In the genomic region with DNA sequence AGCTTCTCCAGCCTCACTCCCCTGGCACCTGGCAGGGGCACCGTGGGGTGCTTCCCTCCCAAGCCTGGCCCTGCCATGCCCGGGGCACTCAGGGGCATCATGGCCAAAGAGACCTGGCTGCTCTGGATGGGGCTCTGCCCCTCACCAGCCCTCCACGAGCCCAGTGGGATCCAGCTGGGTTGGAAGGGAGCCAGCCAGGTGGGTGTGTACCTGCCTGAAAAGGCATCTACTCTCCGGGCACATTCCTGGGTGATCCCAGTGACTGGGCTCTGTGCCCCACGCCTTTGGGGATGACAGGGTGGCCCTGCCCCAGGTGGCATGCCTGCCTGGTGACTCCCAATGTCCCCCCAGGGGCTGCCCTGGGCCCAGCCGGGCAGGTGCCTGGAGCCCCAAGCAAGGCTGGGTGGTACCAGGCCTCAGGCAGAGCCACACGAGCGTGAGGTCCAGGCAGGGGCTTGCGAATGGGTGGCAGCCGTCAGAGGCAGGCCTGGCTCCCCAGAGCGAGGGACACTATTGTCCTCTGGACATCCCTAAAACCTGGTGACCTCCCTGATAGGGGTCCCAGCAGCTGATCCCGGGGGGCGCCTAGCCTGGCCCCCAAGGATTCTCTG, we compare ENCODE assay signal across 8 cellular contexts. TPM values are rescaled to one million over a fixed set of nuclear protein-coding genes. Genes with fewer than 3 reads are reported as not detected.
DNase-seq lines count a peak whose midpoint lies in the region; ATAC-seq, FAIRE-seq and TF ChIP-seq lines count a peak whose summit lies in the region.

No MANE protein-coding gene starts in this region.

- H3K27me3 ChIP-seq in ACC112 (ENCODE audit: insufficient read depth, low read length) (no peaks in the 10 kb centered on the region), HUES64 (ENCODE audit: insufficient read depth, low read length) (no peaks in the 10 kb centered on the region), bronchial epithelial cell (ENCODE audit: control insufficient read depth, insufficient read depth, low read length) (peaks cover 2% of the 10 kb centered on the region), mucosa of rectum (ENCODE audit: control insufficient read depth in 2 of 2, insufficient read depth in 2 of 2, low read length in 2 of 2) (peaks cover 4 to 19% of the 10 kb centered on the region in 2 donors)

- ATAC-seq in HG03139 (IDR thresholded peaks at IDR 0.05; ENCODE audit: unreplicated experiment) = no peak
- no peak for ATAC-seq in HG03571 (IDR thresholded peaks at IDR 0.05; ENCODE audit: unreplicated experiment)
- no peak for ATAC-seq in HG03135 (IDR thresholded peaks at IDR 0.05; ENCODE audit: unreplicated experiment)

- no peak overlapping the region for H2AFZ ChIP-seq in ACC112 (ENCODE audit: low read length, unreplicated experiment)

- H3K9me3 ChIP-seq in HUES64 (ENCODE audit: insufficient read depth, low read depth, low read length) (no peaks in the 10 kb centered on the region), mucosa of rectum (ENCODE audit: control insufficient read depth in 2 of 2, low read length in 2 of 2) (no peaks in the 10 kb centered on the region)

- peaks cover 46% of the 10 kb centered on the region for H3K79me2 ChIP-seq in ACC112 (ENCODE audit: control insufficient read depth, insufficient read depth, low read length, unreplicated experiment)

- 64% methylated on average over 13 of the region's 13 CpGs for WGBS in HUES64

- DNase-seq in bronchial epithelial cell (ENCODE audit: low read depth) (peak; percentile 17), cerebellar nuclear complex (lab: John Stamatoyannopoulos, UW) (no peak)

- TF ChIP-seq CTCF in bronchial epithelial cell (IDR thresholded peaks at IDR 0.05; ENCODE audit: insufficient read depth, low read length, severe bottlenecking) = no peak

- H3K4me1 ChIP-seq in ACC112 (ENCODE audit: control insufficient read depth, insufficient read depth, low read length, unreplicated experiment) (peaks cover 27% of the 10 kb centered on the region), HUES64 (ENCODE audit: insufficient read depth, low read length) (peaks cover 11% of the 10 kb centered on the region; the same call in 1 of the 2 replicates), mucosa of rectum (ENCODE audit: control insufficient read depth in 2 of 2, insufficient read depth in 2 of 2, low read length in 2 of 2) (peaks cover 6 to 11% of the 10 kb centered on the region in 2 donors)

- H3K4me3 ChIP-seq in ACC112 (ENCODE audit: low read depth, low read length) (peak overlapping the region; percentile 97), HUES64 (ENCODE audit: low read length) (peak overlapping the region; percentile 58), bronchial epithelial cell (ENCODE audit: low read depth, low read length) (peak overlapping the region; percentile 54), mucosa of rectum (ENCODE audit: low read length in 2 of 2) (peak overlapping the region; percentile 30 to 57)

- H3K27ac ChIP-seq in ACC112 (ENCODE audit: low read depth, low read length) (0 out of 2 replicates have a peak overlapping the region, but pooled peaks have one; percentile 1), HUES64 (ENCODE audit: low read depth, low read length) (no peak overlapping the region), mucosa of rectum (ENCODE audit: low read depth in 2 of 2, low read length in 2 of 2) (peak overlapping the region in 1 of 2 donors; percentile 38)

- H3K9ac ChIP-seq in HUES64 (ENCODE audit: low read depth, low read length) (peak overlapping the region; percentile 70), mucosa of rectum (ENCODE audit: low read depth in 1 of 2, low read length in 2 of 2) (peak overlapping the region in 1 of 2 donors; percentile 34)

- no peak for FAIRE-seq in bronchial epithelial cell (lab: Jason Lieb, UNC)

- H3K36me3 ChIP-seq in ACC112 (ENCODE audit: insufficient read depth, low read length) (no peaks in the 10 kb centered on the region), HUES64 (ENCODE audit: insufficient read depth, low read length) (no peaks in the 10 kb centered on the region), bronchial epithelial cell (ENCODE audit: control insufficient read depth, insufficient read depth, low read length) (no peaks in the 10 kb centered on the region), mucosa of rectum (ENCODE audit: control insufficient read depth in 2 of 2, insufficient read depth in 2 of 2, low read length in 2 of 2) (no peaks in the 10 kb centered on the region)

RNA-seq across cellular contexts. Expression of a gene that starts 0.8 kb away (rescaled TPM):
- polyA plus RNA-seq in HUES64 (2013, experiment 1 of 2) = 13.6 TPM
- polyA plus RNA-seq in HUES64 (2013, experiment 2 of 2) = 18.6 TPM
- 12.3 and 13.4 TPM in 2 replicates for total RNA-seq in bronchial epithelial cell

RNA-seq across cellular contexts. Expression of a gene that starts 24.2 kb away (rescaled TPM):
- polyA plus RNA-seq in HUES64 (2013, experiment 1 of 2) = not detected
- 0.06 TPM for polyA plus RNA-seq in HUES64 (2013, experiment 2 of 2)
- not detected in 2 replicates for total RNA-seq in bronchial epithelial cell

RNA-seq across cellular contexts. Expression of a gene that starts 35.4 kb away (rescaled TPM):
- 18.7 TPM for polyA plus RNA-seq in HUES64 (2013, experiment 1 of 2)
- polyA plus RNA-seq in HUES64 (2013, experiment 2 of 2) = 12.0 TPM
- total RNA-seq in bronchial epithelial cell = 14.5 and 17.4 TPM in 2 replicates

RNA-seq across cellular contexts. Expression of a gene that starts 45.4 kb away (rescaled TPM):
- 0.30 TPM for polyA plus RNA-seq in HUES64 (2013, experiment 1 of 2)
- polyA plus RNA-seq in HUES64 (2013, experiment 2 of 2) = 0.32 TPM
- 0.51 and 0.53 TPM in 2 replicates for total RNA-seq in bronchial epithelial cell

Comparison
In these comparisons a context has a peak if more than half of its experiments do, and no peak if none do; other contexts are left out.
1. H3K4me3 ChIP-seq: peak in every context shown above with its lines; median percentile 97 in ACC112; 58 in HUES64; 54 in bronchial epithelial cell; 44 in mucosa of rectum.